Comparison of ENCODE assay signal across 1 cellular context in genomic region chr10:131920693-131921092, GRCh38.
A peak's percentile ranks its signal among the peaks of the same experiment; 100 is the strongest.
TF ChIP-seq lines count a peak whose summit lies in the region.

No MANE protein-coding gene starts in this region.

TF ChIP-seq in HepG2, 621 proteins besides CTCF, POLR2A, EP300 and RAD21:
- no peak for TF ChIP-seq MED13 (CRISPR knock-in tag; IDR thresholded peaks at IDR 0.05)
- TF ChIP-seq ZBTB43 (CRISPR knock-in tag; conservative IDR thresholded peaks at IDR 0.05): no peak
- peak; percentile 66 for TF ChIP-seq ZNF121 (CRISPR knock-in tag; IDR thresholded peaks at IDR 0.05)
TF ChIP-seq in HepG2: peak in this region for 1.
